Comparison of ENCODE assay signal across 22 cellular contexts in the genomic region with DNA sequence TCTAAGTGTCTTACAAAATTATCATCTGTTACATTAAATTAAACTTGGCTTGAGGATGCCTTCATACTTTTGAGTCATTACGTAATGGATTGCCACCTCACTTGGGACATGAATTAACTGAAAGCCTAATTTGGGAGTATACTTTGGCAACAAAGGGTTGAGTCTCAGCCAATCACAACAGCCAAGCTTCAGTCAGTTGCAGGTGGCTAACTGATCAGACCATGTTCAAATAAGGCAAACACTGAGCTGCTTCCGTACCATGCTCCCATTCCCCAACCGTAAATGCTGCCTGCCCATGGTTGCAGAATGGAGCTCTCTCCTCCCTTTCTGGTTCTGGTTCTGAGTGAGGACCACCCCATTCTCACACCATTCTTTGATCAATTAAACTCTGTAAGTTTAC.
"Had no signal": no experiment of that assay in that cellular context is flagged by ENCODE, and none has a peak within 500 bp of the region (broad histone marks: within the 10 kb centered on the region; RNA-seq: fewer than 3 reads in every experiment).

No MANE protein-coding gene starts in this region.

- H3K36me3 Mint-ChIP-seq: activated CD4-positive, alpha-beta memory T cell treated with anti-CD3 and anti-CD28 coated beads for 36 hours; activated CD8-positive, alpha-beta memory T cell treated with anti-CD3 and anti-CD28 coated beads, Interleukin-2, amount 10 ng/mL, durations not matched to agents 7 days and 5 days; activated naive CD4-positive, alpha-beta T cell treated with anti-CD3 and anti-CD28 coated beads, Interleukin-2, amount 50 U/mL, for 72 hours; T-cell had no signal

- H3K4me3 ChIP-seq: coronary artery, esophagus squamous epithelium, lung, skin epidermis, tibial artery had no signal

- H3K4me1 ChIP-seq: parathyroid adenoma had no signal

- H3K9me3 Mint-ChIP-seq: activated CD4-positive, alpha-beta memory T cell treated with anti-CD3 and anti-CD28 coated beads for 36 hours; activated naive CD4-positive, alpha-beta T cell treated with anti-CD3 and anti-CD28 coated beads, Interleukin-2, amount 50 U/mL, for 72 hours; activated T-cell treated with anti-CD3 and anti-CD28 coated beads, Interleukin-2, amount 50 U/mL, for 24 hours; brain; central memory CD8-positive, alpha-beta T cell; T-cell had no signal

- H3K27me3 ChIP-seq: esophagus squamous epithelium, tibial artery had no signal

- ATAC-seq: activated CD8-positive, alpha-beta memory T cell treated with anti-CD3 and anti-CD28 coated beads, Interleukin-2, amount 10 ng/mL, durations not matched to agents 7 days and 5 days; activated naive CD4-positive, alpha-beta T cell treated with anti-CD3 and anti-CD28 coated beads, Interleukin-2, amount 50 U/mL, for 72 hours; T-cell had no signal

- H3K4me3 Mint-ChIP-seq: activated CD4-positive, alpha-beta memory T cell treated with anti-CD3 and anti-CD28 coated beads for 36 hours; activated CD8-positive, alpha-beta memory T cell treated with anti-CD3 and anti-CD28 coated beads, Interleukin-2, amount 10 ng/mL, durations not matched to agents 7 days and 5 days; activated T-cell treated with anti-CD3 and anti-CD28 coated beads, Interleukin-2, amount 50 U/mL, for 24 hours; brain; central memory CD8-positive, alpha-beta T cell; T-cell had no signal

- H3K27ac ChIP-seq: coronary artery, esophagus squamous epithelium, parathyroid adenoma, skin epidermis, tibial artery had no signal

- H3K27ac Mint-ChIP-seq: activated CD4-positive, alpha-beta memory T cell treated with anti-CD3 and anti-CD28 coated beads for 36 hours; activated CD8-positive, alpha-beta memory T cell treated with anti-CD3 and anti-CD28 coated beads, Interleukin-2, amount 10 ng/mL, durations not matched to agents 7 days and 5 days; activated naive CD4-positive, alpha-beta T cell treated with anti-CD3 and anti-CD28 coated beads, Interleukin-2, amount 50 U/mL, for 72 hours; activated T-cell treated with anti-CD3 and anti-CD28 coated beads, Interleukin-2, amount 50 U/mL, for 24 hours; brain; T-cell had no signal

- H3K27me3 Mint-ChIP-seq: brain; central memory CD8-positive, alpha-beta T cell had no signal

- H3K4me1 Mint-ChIP-seq: central memory CD8-positive, alpha-beta T cell had no signal

- H3K36me3 ChIP-seq: esophagus squamous epithelium, tibial artery had no signal

- H3K9me3 ChIP-seq: esophagus squamous epithelium, tibial artery had no signal

- DNase-seq: activated CD4-positive, alpha-beta memory T cell treated with anti-CD3 and anti-CD28 coated beads for 36 hours; activated CD4-positive, alpha-beta T cell treated with anti-CD3 and anti-CD28 coated beads for 1 hour; activated CD8-positive, alpha-beta memory T cell treated with anti-CD3 and anti-CD28 coated beads, Interleukin-2, amount 10 ng/mL, durations not matched to agents 7 days and 5 days; activated T-cell treated with anti-CD3 and anti-CD28 coated beads, Interleukin-2, amount 50 U/mL, for 24 hours; amniotic stem cell; effector CD4-positive, alpha-beta T cell; esophagus squamous epithelium; foreskin fibroblast; midbrain; stimulated activated CD4-positive, alpha-beta T cell treated with anti-CD3 and anti-CD28 coated beads, Interleukin-15, amount 100 ng/mL, for 24 hours; stimulated activated CD4-positive, alpha-beta T cell treated with anti-CD3 and anti-CD28 coated beads, Interleukin-4, amount 100 ng/mL, for 1 hour; stimulated activated naive CD4-positive, alpha-beta T cell; T-cell; T-helper 9 cell; tibial artery had no signal
